Comparison of ENCODE assay signal across 11 cellular contexts in the genomic region with DNA sequence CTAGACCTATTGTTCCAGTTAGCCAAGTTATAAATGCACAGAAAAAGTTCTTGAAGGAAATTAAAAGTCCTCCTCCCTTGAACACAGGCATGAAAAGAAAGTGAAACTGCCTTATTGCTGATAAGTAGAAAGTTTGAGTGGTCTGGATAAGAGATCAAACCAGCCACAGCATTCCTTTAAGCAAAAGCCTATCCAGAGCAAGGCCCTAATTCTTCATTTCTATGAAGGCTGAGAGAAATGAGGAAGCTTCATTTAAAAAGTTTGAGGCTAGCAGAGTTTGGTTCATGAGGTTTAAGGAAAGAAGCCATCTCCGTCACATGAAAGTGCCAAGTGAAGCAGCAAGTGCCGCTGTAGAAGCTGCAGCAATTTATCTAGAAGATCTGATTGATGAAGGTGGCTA. TPM values are rescaled to one million over a fixed set of nuclear protein-coding genes. Genes with fewer than 3 reads are reported as not detected.
DNase-seq lines count a peak whose midpoint lies in the region; ATAC-seq and TF ChIP-seq lines count a peak whose summit lies in the region.
"Had no signal": no experiment of that assay in that cellular context is flagged by ENCODE, and none has a peak within 500 bp of the region (broad histone marks: within the 10 kb centered on the region; RNA-seq: fewer than 3 reads in every experiment).

No MANE protein-coding gene starts in this region.

- no peak overlapping the region for H3K23ac ChIP-seq in mesenchymal stem cell (ENCODE audit: low read length in 2 of 2)

- no peaks in the 10 kb centered on the region for H3K9me2 ChIP-seq in Loucy (replicated peaks; ENCODE audit: low read depth, low read length)

- CTCF ChIA-PET in CD4-positive, alpha-beta T cell (lab: Charles Lee) = interaction anchor here (0.6 to 1.7 kb wide), 5 partner anchors 14 to 251 kb away, joined by 3 read pairs; no protein-coding TSS in a partner anchor

- no peaks in the 10 kb centered on the region for H3K27me3 ChIP-seq in CD4-positive, alpha-beta T cell (ENCODE audit: control insufficient read depth, insufficient read depth, low read length)
- no peaks in the 10 kb centered on the region for H3K27me3 ChIP-seq in Loucy (ENCODE audit: insufficient read depth, low read length, poor library complexity, severe bottlenecking)
- no peaks in the 10 kb centered on the region for H3K27me3 ChIP-seq in mesenchymal stem cell (ENCODE audit: control insufficient read depth in 1 of 2, insufficient read depth in 1 of 2, low read length in 2 of 2)
- H3K27me3 ChIP-seq: dorsolateral prefrontal cortex, heart left ventricle had no signal

- H3K14ac ChIP-seq in mesenchymal stem cell (ENCODE audit: low read length in 2 of 2) = no peak overlapping the region

- peak overlapping the region; percentile 55 for H3K27ac ChIP-seq in CD4-positive, alpha-beta T cell (ENCODE audit: low read depth, low read length)
- H3K27ac ChIP-seq in mesenchymal stem cell (ENCODE audit: low read length, poor library complexity, severe bottlenecking) = no peak overlapping the region

- H3K27me3 Mint-ChIP-seq in CD4-positive, alpha-beta T cell = no peaks in the 10 kb centered on the region
- no peaks in the 10 kb centered on the region for H3K27me3 Mint-ChIP-seq in activated T-helper 1 cell treated with anti-CD3 and anti-CD28 coated beads, Interleukin-12 subunit alpha, Interleukin-12 subunit beta, Interleukin-2, Interleukin-4 antibody, amounts not matched to agents 30 ng/mL and 10 ng/mL and 1 ng/mL, durations not matched to agents 14 hours and 24 hours and 36 hours (ENCODE audit: insufficient read depth)

- H2BK15ac ChIP-seq in mesenchymal stem cell (ENCODE audit: low read depth, poor library complexity, severe bottlenecking) = no peak overlapping the region

- H3K79me1 ChIP-seq in mesenchymal stem cell (replicated peaks; ENCODE audit: low read length, poor library complexity, severe bottlenecking) = peaks cover 2% of the 10 kb centered on the region

- H2BK120ac ChIP-seq in mesenchymal stem cell (ENCODE audit: low read depth, low read length) = no peak overlapping the region

- H3K4ac ChIP-seq in mesenchymal stem cell (ENCODE audit: low read depth in 1 of 2, low read length in 2 of 2) = no peak overlapping the region

- no peak overlapping the region for H4K8ac ChIP-seq in mesenchymal stem cell (ENCODE audit: low read length)

- H2AK5ac ChIP-seq in mesenchymal stem cell (ENCODE audit: low read length, severe bottlenecking) = no peak overlapping the region

- H3K9ac ChIP-seq in Loucy (ENCODE audit: low read depth, low read length, poor library complexity, severe bottlenecking) (peak overlapping the region; percentile 49), mesenchymal stem cell (ENCODE audit: low read length) (no peak overlapping the region)

- ATAC-seq in CD4-positive, alpha-beta T cell (ENCODE audit: poor library complexity) = no peak
- no peak for ATAC-seq in HG03039 (IDR thresholded peaks at IDR 0.05; ENCODE audit: unreplicated experiment)
- ATAC-seq in HG02642 (IDR thresholded peaks at IDR 0.05; ENCODE audit: poor library complexity, unreplicated experiment) = no peak
- ATAC-seq in GM21825 (IDR thresholded peaks at IDR 0.05; ENCODE audit: unreplicated experiment) = no peak
- ATAC-seq: heart left ventricle had no signal

- POLR2A ChIA-PET in CD4-positive, alpha-beta T cell (lab: Charles Lee) = interaction anchor here (0.8 to 2.9 kb wide), 8 partner anchors 9 to 603 kb away, joined by 3 to 11 read pairs (median 6); a partner anchor contains a TSS

- H2BK5ac ChIP-seq in mesenchymal stem cell (ENCODE audit: low read depth, low read length, poor library complexity, severe bottlenecking) = no peak overlapping the region

- H3K9me3 ChIP-seq in CD4-positive, alpha-beta T cell (ENCODE audit: control insufficient read depth, low read length) = no peaks in the 10 kb centered on the region
- H3K9me3 ChIP-seq in Loucy (ENCODE audit: insufficient read depth, low read depth, low read length) (no peaks in the 10 kb centered on the region), mesenchymal stem cell (ENCODE audit: control insufficient read depth, low read length) (no peaks in the 10 kb centered on the region)
- H3K9me3 ChIP-seq: heart left ventricle had no signal

- peak overlapping the region; percentile 90 for H3K4me3 Mint-ChIP-seq in CD4-positive, alpha-beta T cell
- peak overlapping the region; percentile 68 for H3K4me3 Mint-ChIP-seq in activated T-helper 1 cell treated with anti-CD3 and anti-CD28 coated beads, Interleukin-12 subunit alpha, Interleukin-12 subunit beta, Interleukin-2, Interleukin-4 antibody, amounts not matched to agents 30 ng/mL and 10 ng/mL and 1 ng/mL, durations not matched to agents 14 hours and 24 hours and 36 hours

- no peak overlapping the region for H3K18ac ChIP-seq in mesenchymal stem cell (ENCODE audit: low read depth in 1 of 2, low read length in 2 of 2)

- no peak for DNase-seq in CD4-positive, alpha-beta T cell
- DNase-seq in activated T-helper 1 cell treated with anti-CD3 and anti-CD28 coated beads, Interleukin-12 subunit alpha, Interleukin-12 subunit beta, Interleukin-2, Interleukin-4 antibody, amounts not matched to agents 30 ng/mL and 10 ng/mL and 1 ng/mL, durations not matched to agents 14 hours and 24 hours and 36 hours (ENCODE audit: low spot score) = no peak
- peak; percentile 37 for DNase-seq in mesenchymal stem cell
- no peak for DNase-seq in nucleus accumbens (lab: John Stamatoyannopoulos, UW)
- DNase-seq: dorsolateral prefrontal cortex, heart left ventricle, NCI-H345 had no signal

- peak overlapping the region; percentile 59 for H3K4me3 ChIP-seq in Loucy (ENCODE audit: low read length, poor library complexity, severe bottlenecking)
- no peak overlapping the region for H3K4me3 ChIP-seq in mesenchymal stem cell (ENCODE audit: insufficient read depth in 1 of 2, low read depth in 1 of 2, low read length in 2 of 2)
- H3K4me3 ChIP-seq: dorsolateral prefrontal cortex had no signal

- H3K4me1 Mint-ChIP-seq in CD4-positive, alpha-beta T cell (ENCODE audit: low read depth) = peaks cover 59% of the 10 kb centered on the region
- peaks cover 47% of the 10 kb centered on the region for H3K4me1 Mint-ChIP-seq in activated T-helper 1 cell treated with anti-CD3 and anti-CD28 coated beads, Interleukin-12 subunit alpha, Interleukin-12 subunit beta, Interleukin-2, Interleukin-4 antibody, amounts not matched to agents 30 ng/mL and 10 ng/mL and 1 ng/mL, durations not matched to agents 14 hours and 24 hours and 36 hours (ENCODE audit: low read depth)

- H3K36me3 Mint-ChIP-seq in CD4-positive, alpha-beta T cell (ENCODE audit: low read depth) = peaks cover 14% of the 10 kb centered on the region
- peaks cover 9% of the 10 kb centered on the region for H3K36me3 Mint-ChIP-seq in activated T-helper 1 cell treated with anti-CD3 and anti-CD28 coated beads, Interleukin-12 subunit alpha, Interleukin-12 subunit beta, Interleukin-2, Interleukin-4 antibody, amounts not matched to agents 30 ng/mL and 10 ng/mL and 1 ng/mL, durations not matched to agents 14 hours and 24 hours and 36 hours (ENCODE audit: low read depth)

- WGBS in mesenchymal stem cell = 80% methylated on average over 2 of the region's 2 CpGs

- H4K20me1 ChIP-seq in Loucy (ENCODE audit: insufficient read depth, low read length, poor library complexity, severe bottlenecking) = peaks cover 7% of the 10 kb centered on the region

- TF ChIP-seq CTCF in CD4-positive, alpha-beta T cell (IDR thresholded peaks at IDR 0.05) = no peak
- no peak for TF ChIP-seq CTCF in Loucy (conservative IDR thresholded peaks at IDR 0.05; ENCODE audit: low read length)

- peaks cover 44% of the 10 kb centered on the region for H3K4me1 ChIP-seq in Loucy (ENCODE audit: insufficient read depth, low read length, poor library complexity, severe bottlenecking)
- peaks cover 2% of the 10 kb centered on the region for H3K4me1 ChIP-seq in mesenchymal stem cell (ENCODE audit: control insufficient read depth, insufficient read depth, low read depth, low read length)

- H4K91ac ChIP-seq in mesenchymal stem cell (ENCODE audit: low read length) = no peak overlapping the region

- no peak overlapping the region for H2BK12ac ChIP-seq in mesenchymal stem cell (ENCODE audit: low read length in 2 of 2)

- H3K79me2 ChIP-seq in Loucy (ENCODE audit: insufficient read depth, low read length) = peaks cover 22% of the 10 kb centered on the region

- H3K4me2 ChIP-seq in Loucy (ENCODE audit: low read depth, low read length, poor library complexity, severe bottlenecking) = peak overlapping the region; percentile 58
- no peak overlapping the region for H3K4me2 ChIP-seq in mesenchymal stem cell (ENCODE audit: low read length, poor library complexity, severe bottlenecking)

- H3K36me3 ChIP-seq in Loucy (ENCODE audit: insufficient read depth, low read length) (no peaks in the 10 kb centered on the region), mesenchymal stem cell (ENCODE audit: control insufficient read depth in 1 of 2, insufficient read depth in 2 of 2, low read depth in 1 of 2, low read length in 2 of 2) (no peaks in the 10 kb centered on the region)
- H3K36me3 ChIP-seq: heart left ventricle had no signal

- H2AFZ ChIP-seq in Loucy (ENCODE audit: low read length) (peak overlapping the region; percentile 76; the same call in 1 of the 2 replicates), mesenchymal stem cell (ENCODE audit: low read depth, low read length) (no peak overlapping the region)

- intact Hi-C loops in CD4-positive, alpha-beta T cell (cut with DNase I, micrococcal nuclease) = loop anchor here (5.0 to 10.0 kb wide), 6 partner anchors 188 to 1014 kb away; a partner anchor contains a TSS
- intact Hi-C loops in activated T-helper 1 cell treated with anti-CD3 and anti-CD28 coated beads, Interleukin-12 subunit alpha, Interleukin-12 subunit beta, Interleukin-2, Interleukin-4 antibody, amounts not matched to agents 30 ng/mL and 10 ng/mL and 1 ng/mL, durations not matched to agents 14 hours and 24 hours and 36 hours (cut with micrococcal nuclease) = loop anchor here (5.0 kb wide), 5 partner anchors 169 to 1014 kb away; a partner anchor contains a TSS

- H3F3A ChIP-seq in Loucy (ENCODE audit: low read depth) = no peaks in the 10 kb centered on the region

- H3K27ac Mint-ChIP-seq in CD4-positive, alpha-beta T cell = peak overlapping the region; percentile 88
- peak overlapping the region; percentile 61 for H3K27ac Mint-ChIP-seq in activated T-helper 1 cell treated with anti-CD3 and anti-CD28 coated beads, Interleukin-12 subunit alpha, Interleukin-12 subunit beta, Interleukin-2, Interleukin-4 antibody, amounts not matched to agents 30 ng/mL and 10 ng/mL and 1 ng/mL, durations not matched to agents 14 hours and 24 hours and 36 hours

- H3K9me3 Mint-ChIP-seq in CD4-positive, alpha-beta T cell = peaks cover 3% of the 10 kb centered on the region
- H3K9me3 Mint-ChIP-seq in activated T-helper 1 cell treated with anti-CD3 and anti-CD28 coated beads, Interleukin-12 subunit alpha, Interleukin-12 subunit beta, Interleukin-2, Interleukin-4 antibody, amounts not matched to agents 30 ng/mL and 10 ng/mL and 1 ng/mL, durations not matched to agents 14 hours and 24 hours and 36 hours = peaks cover 3% of the 10 kb centered on the region

RNA-seq across cellular contexts. Expression of a gene that starts 2.7 kb away (rescaled TPM):
- 1 to 10 TPM; 5.5 to 6.0 TPM for total RNA-seq in CD4-positive, alpha-beta T cell
- total RNA-seq in activated T-helper 1 cell treated with anti-CD3 and anti-CD28 coated beads, Interleukin-12 subunit alpha, Interleukin-12 subunit beta, Interleukin-2, Interleukin-4 antibody, amounts not matched to agents 30 ng/mL and 10 ng/mL and 1 ng/mL, durations not matched to agents 14 hours and 24 hours and 36 hours = 11.1 and 15.0 TPM in 2 replicates
- 5.5 TPM for polyA plus RNA-seq in mesenchymal stem cell (2013, experiment 1 of 2)
- polyA plus RNA-seq in mesenchymal stem cell (2013, experiment 2 of 2) = 5.8 TPM
